1 cellular context compared by ENCODE assay signal in the genomic region with DNA sequence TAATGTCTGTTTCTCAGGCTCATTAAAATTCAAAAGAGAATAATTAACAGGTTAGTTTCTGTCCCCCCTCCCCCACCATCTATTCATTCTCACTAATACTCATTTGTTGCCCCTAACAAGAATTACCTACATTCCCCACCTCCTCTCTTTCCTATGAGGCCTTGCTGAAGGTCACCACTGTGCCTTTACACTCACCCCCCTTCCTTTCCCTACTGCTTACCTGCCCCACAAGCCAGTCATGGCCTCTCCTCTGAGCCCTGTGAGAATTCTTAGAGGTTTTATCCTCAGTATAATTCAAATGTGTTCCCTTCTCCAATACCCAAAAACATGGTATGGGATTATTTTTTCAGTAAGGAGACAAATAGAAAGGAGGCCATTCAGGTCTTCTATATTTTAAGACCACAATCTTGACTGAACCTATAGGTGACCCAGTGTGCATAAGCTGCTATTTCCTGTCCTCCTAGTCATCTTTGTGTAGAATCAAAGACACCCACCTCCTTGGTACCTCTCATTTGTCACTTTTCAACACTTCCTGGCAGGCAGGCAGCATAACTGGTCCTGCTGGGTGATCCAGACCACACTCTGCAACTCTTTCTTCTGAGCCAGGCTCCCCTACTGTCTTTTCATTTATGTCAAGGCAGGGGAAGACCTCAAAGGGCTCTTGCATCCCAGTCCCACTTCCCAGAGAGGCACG. TPM values are rescaled to one million over a fixed set of nuclear protein-coding genes. Genes with fewer than 3 reads are reported as not detected.
"Had no signal": no experiment of that assay in that cellular context is flagged by ENCODE, and none has a peak within 500 bp of the region (broad histone marks: within the 10 kb centered on the region; RNA-seq: fewer than 3 reads in every experiment).

No MANE protein-coding gene starts in this region.

RNA-seq across cellular contexts. Expression of a gene that starts 55.8 kb away (rescaled TPM):
- total RNA-seq: ascending aorta had no signal
